Comparison of ENCODE assay signal across 13 cellular contexts in the genomic region with DNA sequence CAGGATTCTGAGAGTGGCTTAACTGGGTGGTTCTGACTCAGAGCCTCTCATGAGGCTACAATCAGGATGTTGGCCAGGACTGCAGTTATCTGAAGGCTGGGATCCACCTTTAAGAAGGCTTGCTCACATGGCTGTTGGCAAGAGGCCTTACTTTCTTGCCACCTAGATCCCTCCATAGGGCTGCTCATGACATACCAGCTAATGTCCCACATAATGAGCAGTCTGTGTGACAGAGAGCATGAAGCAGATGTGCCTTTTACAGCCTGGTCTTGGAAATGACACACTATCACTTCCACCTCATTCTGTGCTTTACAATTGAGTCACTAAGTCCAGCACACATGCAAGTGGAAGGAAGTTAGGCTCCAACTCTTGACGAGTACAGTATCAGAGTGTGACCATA. TPM values are rescaled to one million over a fixed set of nuclear protein-coding genes. Genes with fewer than 3 reads are reported as not detected.
DNase-seq lines count a peak whose midpoint lies in the region; ATAC-seq, FAIRE-seq and TF ChIP-seq lines count a peak whose summit lies in the region.
"Had no signal": no experiment of that assay in that cellular context is flagged by ENCODE, and none has a peak within 500 bp of the region (broad histone marks: within the 10 kb centered on the region; RNA-seq: fewer than 3 reads in every experiment).

No MANE protein-coding gene starts in this region.

- no peak for TF ChIP-seq CTCF in GM13976 (IDR thresholded peaks at IDR 0.05; ENCODE audit: borderline replicate concordance, control extremely low read depth, extremely low read depth, insufficient read depth, missing control alignments)
- no peak for TF ChIP-seq CTCF in NB4 (IDR thresholded peaks at IDR 0.05; ENCODE audit: low read depth, low read length)
- TF ChIP-seq CTCF in fibroblast of mammary gland (conservative IDR thresholded peaks at IDR 0.05; ENCODE audit: control insufficient read depth, insufficient read depth, low read depth, low read length), result no peak
- TF ChIP-seq CTCF in heart left ventricle (IDR thresholded peaks at IDR 0.05), result no peak
- TF ChIP-seq CTCF in MM.1S (IDR thresholded peaks at IDR 0.05; ENCODE audit: low read length), result no peak

- H3K79me2 ChIP-seq in MM.1S (ENCODE audit: low read length), result peaks cover 5% of the 10 kb centered on the region

- WGBS in heart left ventricle, 4 donors, result 41 to 81% (median 52%) methylated on average over 1 of the region's 1 CpG

- no peak overlapping the region for H3K9ac ChIP-seq in MM.1S (ENCODE audit: low read length)
- H3K9ac ChIP-seq: KMS-11 had no signal

- peak; percentile 38 for ATAC-seq in GM21786 (IDR thresholded peaks at IDR 0.05; ENCODE audit: unreplicated experiment)
- ATAC-seq in heart left ventricle, result no peak
- ATAC-seq in GM19023 (IDR thresholded peaks at IDR 0.05; ENCODE audit: unreplicated experiment), result no peak
- ATAC-seq: HCT116, right lobe of liver had no signal

- H3K36me3 ChIP-seq in heart left ventricle (peaks cover 0 to under 1% (median 0%) of the 10 kb centered on the region in 9 donors), MM.1S (replicated peaks; ENCODE audit: insufficient read depth, low read length) (no peaks in the 10 kb centered on the region)
- H3K36me3 ChIP-seq: right lobe of liver had no signal

- FAIRE-seq in frontal cortex (lab: Jason Lieb, UNC), result no peak

- peak; percentile 41 for DNase-seq in GM13976 (ENCODE audit: low spot score)
- DNase-seq in NB4 (ENCODE audit: low read depth), result peak; percentile 36
- peak; percentile 65 for DNase-seq in fibroblast of mammary gland (ENCODE audit: low read depth)
- DNase-seq in frontal cortex (ENCODE audit: low spot score in 2 of 2), result no peak
- DNase-seq in heart left ventricle, result no peak
- DNase-seq in MM.1S, result no peak
- DNase-seq: DND-41, right lobe of liver, SIG-M5 had no signal

- 0 out of 2 replicates have a peak, but pooled peaks cover 1% of the 10 kb centered on the region for H3F3A ChIP-seq in MM.1S (ENCODE audit: insufficient read depth, low read length)

- H3K4me2 ChIP-seq in MM.1S (ENCODE audit: low read depth, low read length), result no peak overlapping the region
- H3K4me2 ChIP-seq: KMS-11 had no signal

- intact Hi-C loops in heart left ventricle (cut with DNase I), result no loop called here

- H4K20me1 ChIP-seq in MM.1S (ENCODE audit: insufficient read depth, low read length), result no peaks in the 10 kb centered on the region

- H3K9me3 ChIP-seq in heart left ventricle (no peaks in the 10 kb centered on the region), MM.1S (replicated peaks; ENCODE audit: insufficient read depth, low read length) (no peaks in the 10 kb centered on the region)
- H3K9me3 ChIP-seq: right lobe of liver had no signal

- no peaks in the 10 kb centered on the region for H3K4me1 ChIP-seq in heart left ventricle
- H3K4me1 ChIP-seq in MM.1S (ENCODE audit: low read length), result no peaks in the 10 kb centered on the region
- H3K4me1 ChIP-seq: right lobe of liver had no signal

- H3K4me3 ChIP-seq in NB4 (ENCODE audit: low read depth, low read length) (no peak overlapping the region), fibroblast of mammary gland (ENCODE audit: control insufficient read depth, low read depth, low read length) (no peak overlapping the region), heart left ventricle (no peak overlapping the region), MM.1S (ENCODE audit: low read length) (no peak overlapping the region)
- H3K4me3 ChIP-seq: right lobe of liver had no signal

- in situ Hi-C loops in GM13976 (cut with MboI; ENCODE audit: low sequenced_read_pairs, unreplicated experiment), result no loop called here

- H2AFZ ChIP-seq in MM.1S (ENCODE audit: low read length), result no peak overlapping the region

- no peaks in the 10 kb centered on the region for H3K9me2 ChIP-seq in MM.1S (replicated peaks; ENCODE audit: insufficient read depth, low read length)

- H3K27me3 ChIP-seq in heart left ventricle (no peaks in the 10 kb centered on the region), MM.1S (replicated peaks; ENCODE audit: insufficient read depth, low read length) (no peaks in the 10 kb centered on the region)
- H3K27me3 ChIP-seq: right lobe of liver had no signal

- H3K27ac ChIP-seq in heart left ventricle, result no peak overlapping the region
- H3K27ac ChIP-seq in MM.1S (ENCODE audit: low read length), result no peak overlapping the region
- H3K27ac ChIP-seq: KMS-11, right lobe of liver had no signal

- no peak for TF ChIP-seq POLR2A in NB4 (IDR thresholded peaks at IDR 0.05; ENCODE audit: extremely low read depth, insufficient read length)
- TF ChIP-seq POLR2A in heart left ventricle (IDR thresholded peaks at IDR 0.05), result no peak

RNA-seq across cellular contexts. Expression of a gene that starts 4.3 kb away (rescaled TPM):
- total RNA-seq in frontal cortex, result 188 TPM
- total RNA-seq in heart left ventricle, result 100 to 1,000 TPM in 5 of 9 donors, 10 to 100 TPM in 4; 34.5 to 172 (median 111) TPM
- 100 to 1,000 TPM in 1 of 2 donors, 10 to 100 TPM in 1; 56.5 to 187 TPM for polyA plus RNA-seq in heart left ventricle

RNA-seq across cellular contexts. Expression of a gene that starts 27.3 kb away (rescaled TPM):
- total RNA-seq in frontal cortex, result 56.7 TPM
- total RNA-seq in heart left ventricle, result 100 to 1,000 TPM; 123 to 235 (median 150) TPM
- 100 to 1,000 TPM; 209 to 281 TPM for polyA plus RNA-seq in heart left ventricle

RNA-seq across cellular contexts. Expression of a gene that starts 30.4 kb away (rescaled TPM):
- total RNA-seq in frontal cortex, result 4.9 TPM
- total RNA-seq in heart left ventricle, result 10 to 100 TPM; 13.4 to 21.6 (median 16.8) TPM
- 10 to 100 TPM in 1 of 2 donors, 1 to 10 TPM in 1; 5.2 to 23.7 TPM for polyA plus RNA-seq in heart left ventricle

RNA-seq across cellular contexts. Expression of a gene that starts 48.4 kb away (rescaled TPM):
- total RNA-seq in frontal cortex (53.4 TPM), heart left ventricle (10 to 100 TPM; 37.1 to 72.5 (median 55.3) TPM)
- 100 to 1,000 TPM in 1 of 2 donors, 10 to 100 TPM in 1; 93.8 to 118 TPM for polyA plus RNA-seq in heart left ventricle

Comparison
In these comparisons a context has a peak if more than half of its experiments do, and no peak if none do; other contexts are left out.
1. DNase-seq: peak in GM13976 (single experiment), NB4 (single experiment) and fibroblast of mammary gland (single experiment); none in frontal cortex (0 of 2), heart left ventricle (0 of 5) and MM.1S (single experiment).